Comparison of ENCODE assay signal across 24 cellular contexts in genomic region chr9:74044844-74045243, GRCh38.
"Had no signal": no experiment of that assay in that cellular context is flagged by ENCODE, and none has a peak within 500 bp of the region (broad histone marks: within the 10 kb centered on the region; RNA-seq: fewer than 3 reads in every experiment).

No MANE protein-coding gene starts in this region.

- H3K27me3 ChIP-seq: dorsolateral prefrontal cortex, esophagus muscularis mucosa, foreskin keratinocyte, gastroesophageal sphincter, heart left ventricle, hepatocyte, left lung had no signal

- H3K4me3 ChIP-seq: coronary artery, dorsolateral prefrontal cortex, esophagus muscularis mucosa, gastroesophageal sphincter, heart left ventricle, hepatocyte, left lung, lower lobe of right lung had no signal

- H3K4me2 ChIP-seq: hepatocyte had no signal

- DNase-seq: dermis blood vessel endothelial cell; dorsolateral prefrontal cortex; effector CD4-positive, alpha-beta T cell; effector memory CD4-positive, alpha-beta T cell; foreskin keratinocyte; heart left ventricle; hypothalamus; immature natural killer cell; islet precursor cell; kidney; kidney glomerular epithelial cell; left colon; left lung; left ventricle myocardium superior; lower lobe of right lung; mesenchymal stem cell; midbrain; naive thymus-derived CD4-positive, alpha-beta T cell had no signal

- H3K79me2 ChIP-seq: hepatocyte had no signal

- H2AFZ ChIP-seq: hepatocyte had no signal

- H3K36me3 ChIP-seq: esophagus muscularis mucosa, gastroesophageal sphincter, heart left ventricle, left lung, lower lobe of right lung had no signal

- FAIRE-seq: colon, endothelial cell of umbilical vein, kidney had no signal

- H3K4me1 ChIP-seq: esophagus muscularis mucosa, foreskin keratinocyte, gastroesophageal sphincter, heart left ventricle, left lung, lower lobe of right lung had no signal

- ATAC-seq: foreskin keratinocyte; gastroesophageal sphincter; heart left ventricle; left colon; left lung; left ventricle myocardium superior; lower lobe of right lung; naive thymus-derived CD4-positive, alpha-beta T cell had no signal

- H3K27ac ChIP-seq: coronary artery, dorsolateral prefrontal cortex, esophagus muscularis mucosa, foreskin keratinocyte, gastroesophageal sphincter, heart left ventricle, hepatocyte, left lung, lower lobe of right lung had no signal

- H3K9me3 ChIP-seq: esophagus muscularis mucosa, lower lobe of right lung had no signal
